8 cellular contexts compared by ENCODE assay signal in the genomic region with DNA sequence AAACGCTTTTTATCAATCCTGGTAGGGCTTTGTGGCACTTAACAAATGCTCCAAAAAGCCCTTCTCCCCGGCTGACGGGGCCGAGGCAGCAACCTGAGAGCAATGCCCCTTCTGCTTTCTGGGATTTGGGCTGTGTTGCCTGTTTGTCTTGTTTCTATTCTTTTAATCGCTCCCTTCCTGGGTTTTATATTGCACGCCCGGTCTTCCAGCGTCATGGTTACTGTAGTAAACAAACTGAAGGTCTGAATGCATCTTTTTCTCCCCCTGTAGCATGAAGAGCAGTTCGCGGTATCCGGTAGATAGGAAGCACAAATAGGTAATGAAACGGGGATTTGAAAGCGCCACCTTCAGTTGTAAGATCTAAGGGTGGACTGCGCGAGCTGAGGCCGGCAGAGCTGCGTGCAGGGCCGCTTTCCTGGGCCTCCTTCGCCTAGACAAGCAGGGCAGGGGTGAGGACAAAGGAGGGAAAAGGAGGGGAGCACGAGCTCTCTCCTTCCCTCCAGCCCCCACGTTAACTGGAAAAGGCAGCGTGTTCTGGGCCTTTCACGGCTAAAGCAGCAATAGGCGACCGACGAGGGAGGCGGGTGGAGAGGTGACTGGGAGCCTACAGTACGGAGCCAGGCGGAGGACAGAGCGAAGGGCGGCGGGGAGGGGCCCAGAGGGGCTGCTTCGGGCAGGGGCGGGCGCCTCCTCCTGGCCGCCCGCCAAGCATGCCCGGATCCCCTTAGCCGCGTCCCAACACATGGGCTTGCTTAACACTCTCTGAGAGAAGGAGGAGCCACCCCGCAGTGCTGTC. TPM values are rescaled to one million over a fixed set of nuclear protein-coding genes. Genes with fewer than 3 reads are reported as not detected.
DNase-seq lines count a peak whose midpoint lies in the region; ATAC-seq and TF ChIP-seq lines count a peak whose summit lies in the region.

No MANE protein-coding gene starts in this region.

- no peaks in the 10 kb centered on the region for H3K9me3 ChIP-seq in esophagus (ENCODE audit: control insufficient read depth in 2 of 2, insufficient read depth in 1 of 2, low read depth in 1 of 2, low read length in 1 of 2)
- H3K9me3 ChIP-seq in stomach: no peaks in the 10 kb centered on the region

- peak overlapping the region; percentile 78 for H3K4me3 Mint-ChIP-seq in activated B cell treated with CpG ODN at 0.5 μM for 24 hours

- DNase-seq in ELF-1 (ENCODE audit: low read depth, low spot score): peak; percentile 91
- DNase-seq in LHCN-M2 (ENCODE audit: low read depth): peak; percentile 92
- DNase-seq in activated B cell treated with CpG ODN at 0.5 μM for 24 hours: peak; percentile 32
- DNase-seq in mucosa of gallbladder (ENCODE audit: low spot score): peak; percentile 27
- DNase-seq in stomach: peak; percentile 34
- DNase-seq in GDM1 (lab: John Stamatoyannopoulos, UW): no peak

- no peak for TF ChIP-seq EP300 in stomach (IDR thresholded peaks at IDR 0.05)

- CTCF ChIA-PET in activated B cell treated with CpG ODN at 0.5 μM for 24 hours (lab: Charles Lee): interaction anchor here (2.1 kb wide), 1 partner anchor 54 kb away, joined by 5 read pairs; no protein-coding TSS in a partner anchor

- no peak for TF ChIP-seq POLR2A in stomach (IDR thresholded peaks at IDR 0.05)

- peak; percentile 78 for ATAC-seq in GM21515 (IDR thresholded peaks at IDR 0.05; ENCODE audit: unreplicated experiment)
- peak; percentile 93 for ATAC-seq in activated B cell treated with CpG ODN at 0.5 μM for 24 hours (ENCODE audit: low read depth)

- H3K27ac Mint-ChIP-seq in activated B cell treated with CpG ODN at 0.5 μM for 24 hours: no peak overlapping the region

- no peaks in the 10 kb centered on the region for H3K36me3 ChIP-seq in esophagus (ENCODE audit: control insufficient read depth in 2 of 2, insufficient read depth in 2 of 2, low read length in 1 of 2)
- no peaks in the 10 kb centered on the region for H3K36me3 ChIP-seq in stomach

- H3K4me3 ChIP-seq in esophagus (ENCODE audit: low read depth in 1 of 2, low read length in 2 of 2) (peak overlapping the region; percentile 35 to 48), stomach (peak overlapping the region; percentile 40 to 52 (median 47))

- peaks cover 29% of the 10 kb centered on the region for H3K27me3 Mint-ChIP-seq in activated B cell treated with CpG ODN at 0.5 μM for 24 hours

- H3K27ac ChIP-seq in esophagus (ENCODE audit: low read depth in 2 of 2, low read length in 1 of 2) (peak overlapping the region; percentile 46 to 63), stomach (peak overlapping the region in 4 of 5 donors; percentile 42 to 83 (median 72))

- WGBS in esophagus, 2 donors: 3 to 5% methylated on average over 39 to 41 of the region's 41 CpGs
- WGBS in stomach, 5 donors: 1 to 3% (median 2%) methylated on average over 40 to 41 of the region's 41 CpGs

- intact Hi-C loops in activated B cell treated with CpG ODN at 0.5 μM for 24 hours (cut with micrococcal nuclease): loop anchor here (1.0 to 5.0 kb wide), 2 partner anchors 190 to 261 kb away; partner anchors contain the start of gene TNPO1
- intact Hi-C loops in stomach (cut with DNase I; ENCODE audit: low total_unique reads): no loop called here

- H3K4me1 Mint-ChIP-seq in activated B cell treated with CpG ODN at 0.5 μM for 24 hours: peaks cover 16% of the 10 kb centered on the region

- H3K36me3 Mint-ChIP-seq in activated B cell treated with CpG ODN at 0.5 μM for 24 hours (ENCODE audit: low read depth): no peaks in the 10 kb centered on the region

- no peaks in the 10 kb centered on the region for H3K9me3 Mint-ChIP-seq in activated B cell treated with CpG ODN at 0.5 μM for 24 hours

- H3K27me3 ChIP-seq in esophagus (ENCODE audit: control insufficient read depth in 1 of 2, insufficient read depth in 2 of 2, low read length in 2 of 2): no peaks in the 10 kb centered on the region
- H3K27me3 ChIP-seq in stomach: no peaks in the 10 kb centered on the region

- H3K4me1 ChIP-seq in esophagus (ENCODE audit: control insufficient read depth in 2 of 2, insufficient read depth in 2 of 2, low read length in 1 of 2) (peaks cover 2 to 6% of the 10 kb centered on the region in 2 donors), stomach (peaks cover 7 to 21% (median 18%) of the 10 kb centered on the region in 4 donors)

- TF ChIP-seq CTCF in activated B cell treated with CpG ODN at 0.5 μM for 24 hours (IDR thresholded peaks at IDR 0.05) (no peak), stomach (IDR thresholded peaks at IDR 0.05) (peak in 1 of 7 experiments; percentile 14)

- POLR2A ChIA-PET in activated B cell treated with CpG ODN at 0.5 μM for 24 hours (lab: Charles Lee): no interaction called here

RNA-seq across cellular contexts. Expression of gene ZNF366, which starts 49.3 kb away (rescaled TPM):
- total RNA-seq in LHCN-M2 (2014; rRNA removed): 0.23 TPM in 1 of 2 replicates, not detected in the other
- polyA plus RNA-seq in LHCN-M2 (2012): 0.18 TPM
- not detected in 2 replicates for total RNA-seq in activated B cell treated with CpG ODN at 0.5 μM for 24 hours
- under 1 TPM; 0.21 to 0.26 TPM for polyA plus RNA-seq in esophagus
- 3.1 TPM for total RNA-seq in mucosa of gallbladder
- total RNA-seq in stomach: 1 to 10 TPM in 4 of 5 donors, not detected in 1; 1.7 to 6.8 (median 4.5) TPM
- under 1 TPM; 0.10 to 0.46 (median 0.37) TPM for polyA plus RNA-seq in stomach
